Comparison of ENCODE assay signal across 19 cellular contexts in the genomic region with DNA sequence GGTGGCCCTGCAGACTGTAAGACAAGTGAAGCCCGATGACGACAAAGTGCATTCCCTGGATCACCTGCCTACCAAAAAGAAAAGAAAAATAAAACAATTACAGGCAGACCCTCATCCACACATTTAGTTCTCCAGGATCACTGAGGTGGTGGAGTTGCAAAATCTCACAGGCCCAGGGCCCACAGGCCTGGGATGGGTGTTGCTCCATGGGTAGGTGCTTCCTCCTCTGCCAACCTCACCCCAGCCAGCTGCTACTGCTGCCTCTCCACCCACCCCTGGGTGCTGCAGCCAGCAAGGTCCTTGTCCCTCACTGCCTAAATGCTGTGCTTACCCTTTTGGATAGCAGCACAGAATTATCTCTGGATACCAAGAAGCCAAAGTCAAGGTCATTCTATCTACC.
A peak's percentile ranks its signal among the peaks of the same experiment; 100 is the strongest.
DNase-seq lines count a peak whose midpoint lies in the region; ATAC-seq and TF ChIP-seq lines count a peak whose summit lies in the region.
"Had no signal": no experiment of that assay in that cellular context is flagged by ENCODE, and none has a peak within 500 bp of the region (broad histone marks: within the 10 kb centered on the region; RNA-seq: fewer than 3 reads in every experiment).

No MANE protein-coding gene starts in this region.

- no peak overlapping the region for H3K4me2 ChIP-seq in DND-41 (ENCODE audit: insufficient read depth, low read length)
- no peak overlapping the region for H3K4me2 ChIP-seq in H9 (ENCODE audit: insufficient read depth, insufficient read length, low read length)
- H3K4me2 ChIP-seq: BLaER1 had no signal

- no CpG with 5 or more reads among the region's 2 CpGs for WGBS in H9 (ENCODE audit: extremely low coverage, insufficient read length, low lambda C conversion rate)
- WGBS in endodermal cell (ENCODE audit: insufficient coverage in 1 of 2, insufficient read length in 1 of 2), 2 experiments: 89 to 100% methylated on average over 2 of the region's 2 CpGs

- TF ChIP-seq CTCF in DND-41 (IDR thresholded peaks at IDR 0.05; ENCODE audit: borderline replicate concordance, extremely low read depth, low read length, poor library complexity, severe bottlenecking) (no peak), H9 (conservative IDR thresholded peaks at IDR 0.05) (no peak), endodermal cell (conservative IDR thresholded peaks at IDR 0.05) (no peak)

- H2BK20ac ChIP-seq in H9 (ENCODE audit: low read depth, low read length, poor library complexity, severe bottlenecking): no peak overlapping the region

- H3K27ac Mint-ChIP-seq in H9 (no peak overlapping the region), endodermal cell (no peak overlapping the region)
- H3K27ac Mint-ChIP-seq: B cell; CD4-positive, CD25-positive, alpha-beta regulatory T cell; CD8-positive, alpha-beta T cell had no signal

- H4K5ac ChIP-seq in H9 (ENCODE audit: insufficient read length, low read depth, low read length): no peak overlapping the region

- H3K9ac ChIP-seq in DND-41 (ENCODE audit: low read depth, low read length) (no peak overlapping the region), H9 (ENCODE audit: extremely low read depth, insufficient read length, low read length) (no peak overlapping the region), endodermal cell (ENCODE audit: extremely low read depth, low read length, poor library complexity, severe bottlenecking) (no peak overlapping the region)
- H3K9ac ChIP-seq: BLaER1 had no signal

- DNase-seq in DND-41 (no peak), H9 (no peak), endodermal cell (no peak), inferior parietal cortex (ENCODE audit: extremely low spot score) (no peak)
- no peak for DNase-seq in activated T-cell treated with anti-CD3 and anti-CD28 coated beads, Interleukin-2, amount 50 U/mL, for 1 hour
- DNase-seq: Caco-2; CD4-positive, CD25-positive, alpha-beta regulatory T cell; CD8-positive, alpha-beta T cell; DMS153; EL; GDM1; GOT3; H7 had no signal

- no peak overlapping the region; the same call in 1 of the 2 replicates for H2BK15ac ChIP-seq in H9 (ENCODE audit: low read depth, low read length)

- H4K20me1 ChIP-seq in DND-41 (ENCODE audit: insufficient read depth, low read length): no peaks in the 10 kb centered on the region
- no peaks in the 10 kb centered on the region for H4K20me1 ChIP-seq in H9 (ENCODE audit: control insufficient read depth, insufficient read depth, insufficient read length)
- H4K20me1 ChIP-seq: BLaER1 had no signal

- no peak overlapping the region for H3K23ac ChIP-seq in H9 (ENCODE audit: insufficient read length, low read depth, low read length)

- 0 out of 2 replicates have a peak overlapping the region, but pooled peaks have one; percentile 65 for H3K14ac ChIP-seq in H9 (ENCODE audit: insufficient read depth, low read length)

- H3K79me2 ChIP-seq in DND-41 (ENCODE audit: insufficient read depth, low read length) (no peaks in the 10 kb centered on the region), H9 (ENCODE audit: insufficient read depth, low read length) (no peaks in the 10 kb centered on the region)

- no peak overlapping the region for H3K4me3 Mint-ChIP-seq in H9
- H3K4me3 Mint-ChIP-seq in endodermal cell: no peak overlapping the region
- H3K4me3 Mint-ChIP-seq: B cell; CD4-positive, CD25-positive, alpha-beta regulatory T cell; CD8-positive, alpha-beta T cell had no signal

- H3K79me1 ChIP-seq in H9 (ENCODE audit: insufficient read depth, low read depth, low read length, poor library complexity, severe bottlenecking): no peaks in the 10 kb centered on the region

- no peak overlapping the region for H4K8ac ChIP-seq in H9 (replicated peaks; ENCODE audit: insufficient read length, low read depth, low read length)

- H3K36me3 Mint-ChIP-seq in H9 (ENCODE audit: insufficient read depth in 1 of 3, low read depth in 3 of 3) (no peaks in the 10 kb centered on the region), endodermal cell (ENCODE audit: low read depth) (no peaks in the 10 kb centered on the region)
- H3K36me3 Mint-ChIP-seq: CD4-positive, CD25-positive, alpha-beta regulatory T cell; CD8-positive, alpha-beta T cell had no signal

- ATAC-seq in DND-41 (ENCODE audit: insufficient read depth, low read depth) (peak; percentile 22; the same call in 1 of the 3 replicates), GM18511 (IDR thresholded peaks at IDR 0.05; ENCODE audit: unreplicated experiment) (no peak)
- ATAC-seq: CD8-positive, alpha-beta T cell; GM12878; HCT116 had no signal

- H3K9me3 ChIP-seq in DND-41 (ENCODE audit: insufficient read depth, low read length, severe bottlenecking) (no peaks in the 10 kb centered on the region), H9 (ENCODE audit: control insufficient read depth, low read depth, low read length) (no peaks in the 10 kb centered on the region), endodermal cell (ENCODE audit: control insufficient read depth, low read length) (no peaks in the 10 kb centered on the region)
- H3K9me3 ChIP-seq: BLaER1, Caco-2 had no signal

- H3K36me3 ChIP-seq in DND-41 (ENCODE audit: insufficient read depth, low read length): no peaks in the 10 kb centered on the region
- no peaks in the 10 kb centered on the region for H3K36me3 ChIP-seq in endodermal cell (ENCODE audit: control insufficient read depth, insufficient read depth, low read length)
- H3K36me3 ChIP-seq: BLaER1 had no signal

- no peaks in the 10 kb centered on the region for H3K27me3 ChIP-seq in DND-41 (ENCODE audit: insufficient read depth, low read length, poor library complexity)
- H3K27me3 ChIP-seq in H9 (ENCODE audit: insufficient read depth, low read length): no peaks in the 10 kb centered on the region
- no peaks in the 10 kb centered on the region for H3K27me3 ChIP-seq in endodermal cell (ENCODE audit: control insufficient read depth, insufficient read depth, low read length, poor library complexity, severe bottlenecking)
- H3K27me3 ChIP-seq: BLaER1 had no signal

- H3K4me1 Mint-ChIP-seq in H9 (peaks cover 2 to 18% of the 10 kb centered on the region in 2 experiments; a peak in 3 of 4 replicates), endodermal cell (peaks cover 8% of the 10 kb centered on the region)
- H3K4me1 Mint-ChIP-seq: B cell; CD4-positive, CD25-positive, alpha-beta regulatory T cell had no signal

- H3K4me1 ChIP-seq in DND-41 (ENCODE audit: insufficient read depth, low read length): no peaks in the 10 kb centered on the region
- H3K4me1 ChIP-seq in H9 (ENCODE audit: insufficient read depth, low read length): no peaks in the 10 kb centered on the region
- no peaks in the 10 kb centered on the region for H3K4me1 ChIP-seq in endodermal cell (ENCODE audit: control insufficient read depth, insufficient read depth, low read length)
- H3K4me1 ChIP-seq: BLaER1, Caco-2 had no signal

- H3T11ph ChIP-seq in H9 (ENCODE audit: low read length): no peak overlapping the region

- H3K18ac ChIP-seq in H9 (ENCODE audit: insufficient read length, low read depth, low read length): no peak overlapping the region

- no peaks in the 10 kb centered on the region for H3K23me2 ChIP-seq in H9 (ENCODE audit: insufficient read length, low read depth, low read length, poor library complexity, severe bottlenecking)

- H3K4me3 ChIP-seq in DND-41 (ENCODE audit: low read depth in 1 of 2, low read length in 2 of 2) (no peak overlapping the region), endodermal cell (ENCODE audit: low read length) (no peak overlapping the region)
- H3K4me3 ChIP-seq: BLaER1, GM12878 had no signal

- no peak overlapping the region for H2BK12ac ChIP-seq in H9 (ENCODE audit: insufficient read length, low read depth, low read length)

- no peaks in the 10 kb centered on the region for H3K9me3 Mint-ChIP-seq in H9
- H3K9me3 Mint-ChIP-seq in endodermal cell: no peaks in the 10 kb centered on the region
- H3K9me3 Mint-ChIP-seq: CD4-positive, CD25-positive, alpha-beta regulatory T cell; CD8-positive, alpha-beta T cell had no signal

- no peak overlapping the region for H2BK120ac ChIP-seq in H9 (ENCODE audit: low read depth, low read length, poor library complexity, severe bottlenecking)

- H3K27ac ChIP-seq in DND-41 (ENCODE audit: low read length): no peak overlapping the region
- no peak overlapping the region for H3K27ac ChIP-seq in H9 (ENCODE audit: insufficient read length, low read depth, low read length)
- peak overlapping the region; percentile 22 for H3K27ac ChIP-seq in endodermal cell (ENCODE audit: low read depth, low read length)
- H3K27ac ChIP-seq: BLaER1, C4-2B had no signal

- no peak overlapping the region for H4K91ac ChIP-seq in H9 (ENCODE audit: insufficient read length, low read depth, low read length)

- no peak overlapping the region for H3K56ac ChIP-seq in H9 (ENCODE audit: insufficient read length, low read depth, low read length)

- H2AFZ ChIP-seq in DND-41 (ENCODE audit: low read depth, low read length): no peak overlapping the region
- no peak overlapping the region for H2AFZ ChIP-seq in H9 (ENCODE audit: low read length)

- H2BK5ac ChIP-seq in H9 (ENCODE audit: insufficient read length, low read length): no peak overlapping the region

- H2AK5ac ChIP-seq in H9 (ENCODE audit: insufficient read length, low read length): no peak overlapping the region

- H3K27me3 Mint-ChIP-seq in H9 (ENCODE audit: low read depth): no peaks in the 10 kb centered on the region
- no peaks in the 10 kb centered on the region for H3K27me3 Mint-ChIP-seq in endodermal cell (ENCODE audit: insufficient read depth)

- H3K4ac ChIP-seq in H9 (ENCODE audit: low read depth, low read length): no peak overlapping the region
